19 cellular contexts compared by ENCODE assay signal in the genomic region with DNA sequence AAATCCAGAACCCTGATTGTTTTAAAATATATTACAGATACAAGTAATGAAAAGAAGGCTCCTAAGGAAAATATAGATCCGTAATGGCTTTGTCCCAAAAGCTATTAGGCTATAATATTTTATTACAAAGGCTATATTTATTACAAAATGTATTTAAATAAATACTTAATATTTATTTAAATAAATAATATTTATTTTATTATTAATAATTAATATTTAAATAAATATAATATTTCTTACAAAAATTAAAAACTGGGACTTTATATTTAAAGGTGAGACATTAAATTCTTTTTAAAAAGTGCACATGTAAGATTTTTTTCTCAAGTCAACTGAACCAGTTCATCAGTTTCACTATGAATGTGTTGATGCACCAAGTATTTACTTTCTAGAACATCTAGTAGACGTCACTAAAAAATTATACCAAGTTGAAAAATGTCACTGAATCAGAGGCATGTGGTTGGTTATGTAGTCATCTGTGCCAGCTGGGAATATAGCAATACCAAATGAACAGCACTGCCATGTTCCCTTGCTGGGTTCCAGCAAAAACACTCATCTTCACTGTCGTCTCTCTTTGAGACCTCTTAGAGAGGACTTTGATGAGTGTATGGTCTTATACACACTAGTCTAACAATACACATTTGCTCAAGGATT.
DNase-seq lines count a peak whose midpoint lies in the region; ATAC-seq, FAIRE-seq and TF ChIP-seq lines count a peak whose summit lies in the region.
"Had no signal": no experiment of that assay in that cellular context is flagged by ENCODE, and none has a peak within 500 bp of the region (broad histone marks: within the 10 kb centered on the region; RNA-seq: fewer than 3 reads in every experiment).

No MANE protein-coding gene starts in this region.

- DNase-seq in mammary epithelial cell (no peak), MCF 10A (ENCODE audit: unreplicated experiment) (no peak), RCC 7860 (ENCODE audit: low spot score) (peak; percentile 9), hepatocyte (ENCODE audit: low spot score) (no peak), smooth muscle cell (lab: John Stamatoyannopoulos, UW; ENCODE audit: unreplicated experiment) (no peak)
- DNase-seq in naive thymus-derived CD4-positive, alpha-beta T cell = no peak
- DNase-seq: BE2C, DMS79, KG1, NCI-H1417 treated with DMSO at 0.1 percent for 48 hours, NCI-H187, NCI-H510A, NCI-H748 treated with DMSO at 0.1 percent for 48 hours had no signal

- POLR2A ChIA-PET in MCF 10A (lab: Yijun Ruan, JAX) = interaction anchor here (1.4 kb wide), 1 partner anchor 9 kb away, joined by 8 read pairs; no protein-coding TSS in a partner anchor
- POLR2A ChIA-PET in naive thymus-derived CD4-positive, alpha-beta T cell (lab: Charles Lee) = no interaction called here

- H3K4me3 Mint-ChIP-seq in MCF 10A (ENCODE audit: unreplicated experiment) = no peak overlapping the region
- H3K4me3 Mint-ChIP-seq in naive thymus-derived CD4-positive, alpha-beta T cell = no peak overlapping the region

- peaks cover 5% of the 10 kb centered on the region for H3F3A ChIP-seq in smooth muscle cell (ENCODE audit: low read depth)

- no peak overlapping the region for H3K27ac ChIP-seq in mammary epithelial cell (ENCODE audit: insufficient read depth, low read depth, low read length)
- H3K27ac ChIP-seq in hepatocyte = no peak overlapping the region
- H3K27ac ChIP-seq in smooth muscle cell (ENCODE audit: low read depth) = no peak overlapping the region
- no peak overlapping the region for H3K27ac ChIP-seq in gastroesophageal sphincter
- no peak overlapping the region for H3K27ac ChIP-seq in naive thymus-derived CD4-positive, alpha-beta T cell (ENCODE audit: low read depth, low read length)

- no peaks in the 10 kb centered on the region for H3K36me3 Mint-ChIP-seq in MCF 10A (ENCODE audit: insufficient read depth, unreplicated experiment)
- peaks cover 0 to 3% (median 0%) of the 10 kb centered on the region in 5 donors for H3K36me3 Mint-ChIP-seq in naive thymus-derived CD4-positive, alpha-beta T cell

- no peaks in the 10 kb centered on the region for H3K27me3 Mint-ChIP-seq in MCF 10A (ENCODE audit: insufficient read depth, unreplicated experiment)
- peaks cover 0 to 7% (median 0%) of the 10 kb centered on the region in 5 donors for H3K27me3 Mint-ChIP-seq in naive thymus-derived CD4-positive, alpha-beta T cell

- in situ Hi-C loops in mammary epithelial cell (cut with MboI; ENCODE audit: low sequenced_read_pairs in 2 of 2) = no loop called here

- FAIRE-seq in RCC 7860 (lab: Jason Lieb, UNC) = no peak
- FAIRE-seq in colon (lab: Jason Lieb, UNC) = peak; percentile 21
- FAIRE-seq: D721Med, HTR-8/SVneo had no signal

- no peak overlapping the region for H3K9ac ChIP-seq in mammary epithelial cell (ENCODE audit: insufficient read depth, low read length)
- H3K9ac ChIP-seq in smooth muscle cell (ENCODE audit: low read depth) = no peak overlapping the region

- H2AFZ ChIP-seq in mammary epithelial cell (ENCODE audit: low read depth, low read length) = peak overlapping the region; percentile 1
- no peak overlapping the region for H2AFZ ChIP-seq in hepatocyte
- H2AFZ ChIP-seq in smooth muscle cell (ENCODE audit: low read depth) = no peak overlapping the region

- peaks cover 38% of the 10 kb centered on the region for H3K4me1 ChIP-seq in mammary epithelial cell (ENCODE audit: insufficient read depth, low read length)
- H3K4me1 ChIP-seq in hepatocyte (ENCODE audit: insufficient read depth) = no peaks in the 10 kb centered on the region
- H3K4me1 ChIP-seq in smooth muscle cell (ENCODE audit: low read depth) = peaks cover 2% of the 10 kb centered on the region
- no peaks in the 10 kb centered on the region for H3K4me1 ChIP-seq in gastroesophageal sphincter
- no peaks in the 10 kb centered on the region for H3K4me1 ChIP-seq in naive thymus-derived CD4-positive, alpha-beta T cell (ENCODE audit: control insufficient read depth in 2 of 2, insufficient read depth in 2 of 2, low read length in 2 of 2)
- H3K4me1 ChIP-seq: BE2C had no signal

- BruUV-seq in mammary epithelial cell (replicated peaks; lab: Mats Ljungman, UMichigan) (no TSS peak), MCF 10A (replicated peaks; lab: Mats Ljungman, UMichigan) (no TSS peak)

- TF ChIP-seq CTCF in mammary epithelial cell (conservative IDR thresholded peaks at IDR 0.05 in 1 of 2, IDR thresholded peaks at IDR 0.05 in 1 of 2; ENCODE audit: extremely low read depth in 1 of 2, insufficient read depth in 1 of 2, low read depth in 1 of 2, low read length in 2 of 2) (no peak), MCF 10A (IDR thresholded peaks at IDR 0.05; ENCODE audit: unreplicated experiment) (no peak), hepatocyte (IDR thresholded peaks at IDR 0.05; ENCODE audit: poor library complexity) (no peak), smooth muscle cell (IDR thresholded peaks at IDR 0.05; ENCODE audit: borderline replicate concordance, insufficient read depth, poor library complexity, severe bottlenecking) (no peak), gastroesophageal sphincter (IDR thresholded peaks at IDR 0.05) (no peak)

- H4K20me1 ChIP-seq in mammary epithelial cell (ENCODE audit: insufficient read depth, low read length) (no peaks in the 10 kb centered on the region), hepatocyte (ENCODE audit: insufficient read depth, poor library complexity, severe bottlenecking) (no peaks in the 10 kb centered on the region), smooth muscle cell (ENCODE audit: low read depth) (no peaks in the 10 kb centered on the region)

- H3K9me3 ChIP-seq in mammary epithelial cell (replicated peaks; ENCODE audit: insufficient read depth, low read length) (no peaks in the 10 kb centered on the region), hepatocyte (ENCODE audit: low read depth) (no peaks in the 10 kb centered on the region), smooth muscle cell (replicated peaks; ENCODE audit: low read depth) (no peaks in the 10 kb centered on the region), gastroesophageal sphincter (no peaks in the 10 kb centered on the region)
- H3K9me3 ChIP-seq in naive thymus-derived CD4-positive, alpha-beta T cell (ENCODE audit: control insufficient read depth in 2 of 3, low read length in 3 of 3) = no peaks in the 10 kb centered on the region
- H3K9me3 ChIP-seq: BE2C, HAP-1 had no signal

- H3K4me3 ChIP-seq in mammary epithelial cell (replicated peaks in 1 of 3; ENCODE audit: insufficient read depth in 1 of 3, low read depth in 2 of 3, low read length in 3 of 3) (no peak overlapping the region), hepatocyte (no peak overlapping the region), smooth muscle cell (no peak overlapping the region), gastroesophageal sphincter (no peak overlapping the region)
- no peak overlapping the region for H3K4me3 ChIP-seq in naive thymus-derived CD4-positive, alpha-beta T cell (ENCODE audit: low read length)
- H3K4me3 ChIP-seq: HAP-1 had no signal

- dilution Hi-C loops in mammary epithelial cell (cut with HindIII; ENCODE audit: low sequenced_read_pairs) = no loop called here

- no peak for TF ChIP-seq EP300 in gastroesophageal sphincter (IDR thresholded peaks at IDR 0.05)

- H3K9me2 ChIP-seq in hepatocyte (replicated peaks; ENCODE audit: insufficient read depth) = no peaks in the 10 kb centered on the region

- H3K9me3 Mint-ChIP-seq in MCF 10A (ENCODE audit: unreplicated experiment) = peaks cover 3% of the 10 kb centered on the region
- peaks cover 0 to 11% (median under 1%) of the 10 kb centered on the region in 11 donors for H3K9me3 Mint-ChIP-seq in naive thymus-derived CD4-positive, alpha-beta T cell

- H3K79me2 ChIP-seq in mammary epithelial cell (ENCODE audit: insufficient read depth, low read length) (no peaks in the 10 kb centered on the region), hepatocyte (no peaks in the 10 kb centered on the region), smooth muscle cell (ENCODE audit: low read depth) (no peaks in the 10 kb centered on the region)

- H3K36me3 ChIP-seq in mammary epithelial cell (ENCODE audit: insufficient read depth, low read length) = no peaks in the 10 kb centered on the region
- H3K36me3 ChIP-seq in hepatocyte (replicated peaks; ENCODE audit: insufficient read depth, low read depth) = no peaks in the 10 kb centered on the region
- no peaks in the 10 kb centered on the region for H3K36me3 ChIP-seq in smooth muscle cell (ENCODE audit: low read depth)
- H3K36me3 ChIP-seq in gastroesophageal sphincter = no peaks in the 10 kb centered on the region
- no peaks in the 10 kb centered on the region for H3K36me3 ChIP-seq in naive thymus-derived CD4-positive, alpha-beta T cell (ENCODE audit: control insufficient read depth in 2 of 3, insufficient read depth in 3 of 3, low read length in 3 of 3)
- H3K36me3 ChIP-seq: BE2C, HAP-1 had no signal

- intact Hi-C loops in mammary epithelial cell (cut with micrococcal nuclease) (no loop called here), MCF 10A (cut with micrococcal nuclease) (no loop called here)
- intact Hi-C loops in naive thymus-derived CD4-positive, alpha-beta T cell (cut with micrococcal nuclease) = no loop called here

- H3K27me3 ChIP-seq in mammary epithelial cell (ENCODE audit: insufficient read depth, low read length) = no peaks in the 10 kb centered on the region
- H3K27me3 ChIP-seq in hepatocyte = no peaks in the 10 kb centered on the region
- H3K27me3 ChIP-seq in smooth muscle cell (ENCODE audit: low read depth) = no peaks in the 10 kb centered on the region
- H3K27me3 ChIP-seq in gastroesophageal sphincter = no peaks in the 10 kb centered on the region
- no peaks in the 10 kb centered on the region for H3K27me3 ChIP-seq in naive thymus-derived CD4-positive, alpha-beta T cell (ENCODE audit: control insufficient read depth in 2 of 2, insufficient read depth in 2 of 2, low read length in 2 of 2)
- H3K27me3 ChIP-seq: BE2C had no signal

- CTCF ChIA-PET in mammary epithelial cell (lab: Charles Lee; ENCODE audit: low non-redundant PET) = no interaction called here
- CTCF ChIA-PET in MCF 10A (lab: Yijun Ruan, JAX) = no interaction called here
- CTCF ChIA-PET in naive thymus-derived CD4-positive, alpha-beta T cell (lab: Charles Lee) = no interaction called here

- ATAC-seq in gastroesophageal sphincter = no peak
- ATAC-seq in naive thymus-derived CD4-positive, alpha-beta T cell = no peak
- ATAC-seq: Panc1 had no signal

- WGBS in mammary epithelial cell (ENCODE audit: low coverage, missing lambda C conversion rate) = 85% methylated on average over 3 of the region's 3 CpGs
- 86% methylated on average over 3 of the region's 3 CpGs for WGBS in hepatocyte (ENCODE audit: low lambda C conversion rate, missing lambda C conversion rate)
- 96% methylated on average over 3 of the region's 3 CpGs for WGBS in smooth muscle cell (ENCODE audit: low lambda C conversion rate)
- 82 to 89% methylated on average over 3 of the region's 3 CpGs for WGBS in gastroesophageal sphincter (ENCODE audit: low coverage in 1 of 2), 2 donors

- H3K4me1 Mint-ChIP-seq in MCF 10A (ENCODE audit: insufficient read depth, unreplicated experiment) = peaks cover 10% of the 10 kb centered on the region
- no peaks in the 10 kb centered on the region for H3K4me1 Mint-ChIP-seq in naive thymus-derived CD4-positive, alpha-beta T cell

- H3K27ac Mint-ChIP-seq in MCF 10A (ENCODE audit: low read depth, unreplicated experiment) = no peak overlapping the region
- H3K27ac Mint-ChIP-seq in naive thymus-derived CD4-positive, alpha-beta T cell = no peak overlapping the region

- TF ChIP-seq POLR2A in gastroesophageal sphincter (IDR thresholded peaks at IDR 0.05) = no peak

- no peak overlapping the region for H3K4me2 ChIP-seq in mammary epithelial cell (ENCODE audit: insufficient read depth, low read depth, low read length)
- no peak overlapping the region for H3K4me2 ChIP-seq in hepatocyte
- no peak overlapping the region for H3K4me2 ChIP-seq in smooth muscle cell
